In genomic region chr5:109589983-109590382, GRCh38 we compare ENCODE assay signal across 14 cellular contexts.
DNase-seq lines count a peak whose midpoint lies in the region; ATAC-seq lines count a peak whose summit lies in the region.
"Had no signal": no experiment of that assay in that cellular context is flagged by ENCODE, and none has a peak within 500 bp of the region (broad histone marks: within the 10 kb centered on the region; RNA-seq: fewer than 3 reads in every experiment).

No MANE protein-coding gene starts in this region.

- peak; percentile 26 for ATAC-seq in activated naive CD8-positive, alpha-beta T cell treated with anti-CD3 and anti-CD28 coated beads, Interleukin-2, amount 10 ng/mL, durations not matched to agents 7 days and 5 days (ENCODE audit: low read depth)
- ATAC-seq in activated naive CD8-positive, alpha-beta T cell treated with anti-CD3 and anti-CD28 coated beads, Interleukin-2, amount 50 U/mL, for 24 hours, result no peak

- no peak for DNase-seq in activated naive CD8-positive, alpha-beta T cell treated with anti-CD3 and anti-CD28 coated beads, Interleukin-2, amount 10 ng/mL, durations not matched to agents 7 days and 5 days
- no peak for DNase-seq in activated naive CD8-positive, alpha-beta T cell treated with anti-CD3 and anti-CD28 coated beads, Interleukin-2, amount 50 U/mL, for 24 hours
- DNase-seq in NAMALWA (ENCODE audit: low spot score), result peak; percentile 9
- peak; percentile 34 for DNase-seq in dermis blood vessel endothelial cell
- DNase-seq in superior temporal gyrus (ENCODE audit: extremely low spot score), result peak; percentile 20
- DNase-seq in COR-L47 (lab: John Stamatoyannopoulos, UW), result no peak
- no peak for DNase-seq in activated CD8-positive, alpha-beta memory T cell treated with anti-CD3 and anti-CD28 coated beads, Interleukin-2, amount 50 U/mL, for 4 hours
- no peak for DNase-seq in effector CD4-positive, alpha-beta T cell
- DNase-seq: amygdala, dorsolateral prefrontal cortex, NCI-H1105, SIG-M5 had no signal

- POLR2A ChIA-PET in activated naive CD8-positive, alpha-beta T cell treated with anti-CD3 and anti-CD28 coated beads, Interleukin-2, amount 10 ng/mL, durations not matched to agents 7 days and 5 days (lab: Charles Lee), result no interaction called here

- no peaks in the 10 kb centered on the region for H3K36me3 Mint-ChIP-seq in activated naive CD8-positive, alpha-beta T cell treated with anti-CD3 and anti-CD28 coated beads, Interleukin-2, amount 10 ng/mL, durations not matched to agents 7 days and 5 days
- H3K36me3 Mint-ChIP-seq in activated naive CD8-positive, alpha-beta T cell treated with anti-CD3 and anti-CD28 coated beads, Interleukin-2, amount 50 U/mL, for 24 hours (ENCODE audit: low read depth), result no peaks in the 10 kb centered on the region
- H3K36me3 Mint-ChIP-seq: immature natural killer cell had no signal

- H3K9me3 Mint-ChIP-seq in activated naive CD8-positive, alpha-beta T cell treated with anti-CD3 and anti-CD28 coated beads, Interleukin-2, amount 10 ng/mL, durations not matched to agents 7 days and 5 days, result no peaks in the 10 kb centered on the region
- no peaks in the 10 kb centered on the region for H3K9me3 Mint-ChIP-seq in activated naive CD8-positive, alpha-beta T cell treated with anti-CD3 and anti-CD28 coated beads, Interleukin-2, amount 50 U/mL, for 24 hours
- H3K9me3 Mint-ChIP-seq: immature natural killer cell; stimulated activated naive CD8-positive, alpha-beta T cell treated with anti-CD3 and anti-CD28 coated beads, Interleukin-15, Interleukin-2, amounts not matched to agents 100 ng/mL and 50 ng/mL, for 24 hours had no signal

- H3K27ac Mint-ChIP-seq in activated naive CD8-positive, alpha-beta T cell treated with anti-CD3 and anti-CD28 coated beads, Interleukin-2, amount 10 ng/mL, durations not matched to agents 7 days and 5 days, result no peak overlapping the region
- no peak overlapping the region for H3K27ac Mint-ChIP-seq in activated naive CD8-positive, alpha-beta T cell treated with anti-CD3 and anti-CD28 coated beads, Interleukin-2, amount 50 U/mL, for 24 hours
- H3K27ac Mint-ChIP-seq: stimulated activated naive CD8-positive, alpha-beta T cell treated with anti-CD3 and anti-CD28 coated beads, Interleukin-15, Interleukin-2, amounts not matched to agents 100 ng/mL and 50 ng/mL, for 24 hours had no signal

- H3K27me3 Mint-ChIP-seq in activated naive CD8-positive, alpha-beta T cell treated with anti-CD3 and anti-CD28 coated beads, Interleukin-2, amount 10 ng/mL, durations not matched to agents 7 days and 5 days, result no peaks in the 10 kb centered on the region
- no peaks in the 10 kb centered on the region for H3K27me3 Mint-ChIP-seq in activated naive CD8-positive, alpha-beta T cell treated with anti-CD3 and anti-CD28 coated beads, Interleukin-2, amount 50 U/mL, for 24 hours
- H3K27me3 Mint-ChIP-seq: stimulated activated naive CD8-positive, alpha-beta T cell treated with anti-CD3 and anti-CD28 coated beads, Interleukin-15, Interleukin-2, amounts not matched to agents 100 ng/mL and 50 ng/mL, for 24 hours had no signal

- H3K4me3 Mint-ChIP-seq in activated naive CD8-positive, alpha-beta T cell treated with anti-CD3 and anti-CD28 coated beads, Interleukin-2, amount 10 ng/mL, durations not matched to agents 7 days and 5 days, result no peak overlapping the region
- H3K4me3 Mint-ChIP-seq in activated naive CD8-positive, alpha-beta T cell treated with anti-CD3 and anti-CD28 coated beads, Interleukin-2, amount 50 U/mL, for 24 hours, result no peak overlapping the region
- H3K4me3 Mint-ChIP-seq: stimulated activated naive CD8-positive, alpha-beta T cell treated with anti-CD3 and anti-CD28 coated beads, Interleukin-15, Interleukin-2, amounts not matched to agents 100 ng/mL and 50 ng/mL, for 24 hours had no signal

- H3K4me1 Mint-ChIP-seq in activated naive CD8-positive, alpha-beta T cell treated with anti-CD3 and anti-CD28 coated beads, Interleukin-2, amount 10 ng/mL, durations not matched to agents 7 days and 5 days, result peaks cover 15% of the 10 kb centered on the region
- no peaks in the 10 kb centered on the region for H3K4me1 Mint-ChIP-seq in activated naive CD8-positive, alpha-beta T cell treated with anti-CD3 and anti-CD28 coated beads, Interleukin-2, amount 50 U/mL, for 24 hours

Comparison
In these comparisons a context has a peak if more than half of its experiments do, and no peak if none do; other contexts are left out.
1. DNase-seq: peak in NAMALWA (single experiment), dermis blood vessel endothelial cell (single experiment) and superior temporal gyrus (single experiment); none in activated naive CD8-positive, alpha-beta T cell treated with anti-CD3 and anti-CD28 coated beads, Interleukin-2, amount 10 ng/mL, durations not matched to agents 7 days and 5 days (single experiment), activated naive CD8-positive, alpha-beta T cell treated with anti-CD3 and anti-CD28 coated beads, Interleukin-2, amount 50 U/mL, for 24 hours (single experiment), COR-L47 (single experiment), activated CD8-positive, alpha-beta memory T cell treated with anti-CD3 and anti-CD28 coated beads, Interleukin-2, amount 50 U/mL, for 4 hours (single experiment) and effector CD4-positive, alpha-beta T cell (single experiment).